Comparison of ENCODE assay signal across 20 cellular contexts in genomic region chr12:47160296-47161244, GRCh38.
"Had no signal": no experiment of that assay in that cellular context is flagged by ENCODE, and none has a peak within 500 bp of the region (broad histone marks: within the 10 kb centered on the region; RNA-seq: fewer than 3 reads in every experiment).

No MANE protein-coding gene starts in this region.

- H3K4me3 ChIP-seq: adrenal gland, cardiac muscle cell, esophagus muscularis mucosa, left ventricle myocardium inferior, skin epidermis, transverse colon had no signal

- H3K27ac Mint-ChIP-seq: activated T-cell treated with anti-CD3 and anti-CD28 coated beads, Interleukin-2, amount 50 U/mL, for 24 hours; natural killer cell treated with Interleukin-12 subunit alpha and Interleukin-12 subunit beta and Interleukin-15 and Interleukin-18, amount 100 ng/mL, for 72 hours had no signal

- DNase-seq: activated CD4-positive, alpha-beta T cell treated with anti-CD3 and anti-CD28 coated beads for 1 hour; activated CD4-positive, alpha-beta T cell treated with anti-CD3 and anti-CD28 coated beads, Interleukin-2, amount 50 U/mL, for 4 hours; activated effector memory CD4-positive, alpha-beta T cell treated with anti-CD3 and anti-CD28 coated beads, Interleukin-2, amount 50 U/mL, for 16 hours; activated T-cell treated with anti-CD3 and anti-CD28 coated beads, Interleukin-2, amount 50 U/mL, for 24 hours; adrenal gland; foreskin fibroblast; hippocampal formation; left ventricle myocardium inferior; nucleus accumbens; posterior cingulate gyrus; retina; stimulated activated CD4-positive, alpha-beta T cell treated with anti-CD3 and anti-CD28 coated beads, Interleukin-15, amount 100 ng/mL, for 24 hours; stimulated activated CD4-positive, alpha-beta T cell treated with anti-CD3 and anti-CD28 coated beads, Interleukin-4, amount 100 ng/mL, for 1 hour; stimulated activated naive CD8-positive, alpha-beta T cell treated with anti-CD3 and anti-CD28 coated beads, Interleukin-15, Interleukin-2, amounts not matched to agents 100 U/mL and 50 U/mL, for 24 hours; transverse colon had no signal

- ATAC-seq: natural killer cell treated with Interleukin-12 subunit alpha and Interleukin-12 subunit beta and Interleukin-15 and Interleukin-18, amount 100 ng/mL, for 72 hours; stimulated activated naive CD8-positive, alpha-beta T cell treated with anti-CD3 and anti-CD28 coated beads, Interleukin-15, Interleukin-2, amounts not matched to agents 100 U/mL and 50 U/mL, for 24 hours had no signal

- H3K27ac ChIP-seq: adrenal gland, cardiac muscle cell, esophagus muscularis mucosa, left ventricle myocardium inferior, skin epidermis, transverse colon had no signal

- H3K4me3 Mint-ChIP-seq: activated naive CD4-positive, alpha-beta T cell treated with anti-CD3 and anti-CD28 coated beads, Interleukin-2, amount 50 U/mL, for 24 hours; activated T-cell treated with anti-CD3 and anti-CD28 coated beads, Interleukin-2, amount 50 U/mL, for 24 hours; natural killer cell treated with Interleukin-12 subunit alpha and Interleukin-12 subunit beta and Interleukin-15 and Interleukin-18, amount 100 ng/mL, for 72 hours had no signal

- H3K27me3 ChIP-seq: adrenal gland, cardiac muscle cell, esophagus muscularis mucosa, transverse colon had no signal

- H3K27me3 Mint-ChIP-seq: activated naive CD4-positive, alpha-beta T cell treated with anti-CD3 and anti-CD28 coated beads, Interleukin-2, amount 50 U/mL, for 24 hours; activated T-cell treated with anti-CD3 and anti-CD28 coated beads, Interleukin-2, amount 50 U/mL, for 24 hours; natural killer cell treated with Interleukin-12 subunit alpha and Interleukin-12 subunit beta and Interleukin-15 and Interleukin-18, amount 100 ng/mL, for 72 hours had no signal
